ENCODE assay signal across 20 cellular contexts in the genomic region with DNA sequence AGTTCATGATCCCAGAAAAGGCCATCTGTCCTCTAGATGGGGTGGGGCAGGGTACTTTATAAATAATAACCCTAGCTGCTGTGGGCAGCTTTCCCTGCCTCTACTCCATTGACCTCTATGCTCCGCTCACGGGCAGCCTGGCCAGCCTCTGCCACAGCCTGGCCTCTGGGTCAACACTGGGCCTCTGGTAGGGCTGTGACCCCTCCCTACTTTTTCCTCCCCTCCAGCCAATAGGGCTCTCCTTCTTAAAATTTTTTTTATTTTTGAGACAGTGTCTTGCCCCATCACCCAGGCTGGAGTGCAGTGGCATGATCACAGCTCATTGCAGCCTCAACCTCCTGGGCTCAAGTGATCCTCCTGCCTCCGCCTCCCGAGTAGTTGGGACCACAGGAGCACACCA. TPM values are rescaled to one million over a fixed set of nuclear protein-coding genes. Genes with fewer than 3 reads are reported as not detected.
A peak's percentile ranks its signal among the peaks of the same experiment; 100 is the strongest.
DNase-seq lines count a peak whose midpoint lies in the region; ATAC-seq, FAIRE-seq and TF ChIP-seq lines count a peak whose summit lies in the region.
"Had no signal": no experiment of that assay in that cellular context is flagged by ENCODE, and none has a peak within 500 bp of the region (broad histone marks: within the 10 kb centered on the region; RNA-seq: fewer than 3 reads in every experiment).

No MANE protein-coding gene starts in this region.

- H3K9me3 ChIP-seq in spleen, result no peaks in the 10 kb centered on the region
- H3K9me3 ChIP-seq: A549, BLaER1 had no signal

- H3K27me3 ChIP-seq in spleen (replicated peaks in 1 of 7), result peaks cover 0 to 28% (median 22%) of the 10 kb centered on the region in 7 donors

- no peak overlapping the region for H3K4me3 ChIP-seq in coronary artery
- no peak overlapping the region for H3K4me3 ChIP-seq in spleen
- H3K4me3 ChIP-seq: A549, BLaER1 had no signal

- H3K4me1 Mint-ChIP-seq in activated CD8-positive, alpha-beta memory T cell treated with anti-CD3 and anti-CD28 coated beads, Interleukin-2, amount 10 ng/mL, durations not matched to agents 7 days and 5 days, result peaks cover 4% of the 10 kb centered on the region

- H3K36me3 Mint-ChIP-seq in activated CD8-positive, alpha-beta memory T cell treated with anti-CD3 and anti-CD28 coated beads, Interleukin-2, amount 10 ng/mL, durations not matched to agents 7 days and 5 days, result no peaks in the 10 kb centered on the region

- CTCF ChIA-PET in activated CD8-positive, alpha-beta memory T cell treated with anti-CD3 and anti-CD28 coated beads, Interleukin-2, amount 10 ng/mL, durations not matched to agents 7 days and 5 days (lab: Charles Lee), result no interaction called here

- no peaks in the 10 kb centered on the region for H3K9me3 Mint-ChIP-seq in activated CD8-positive, alpha-beta memory T cell treated with anti-CD3 and anti-CD28 coated beads, Interleukin-2, amount 10 ng/mL, durations not matched to agents 7 days and 5 days (ENCODE audit: low read depth)
- H3K9me3 Mint-ChIP-seq: CD4-positive, alpha-beta memory T cell had no signal

- TF ChIP-seq POLR2A in spleen (IDR thresholded peaks at IDR 0.05), result no peak

- intact Hi-C loops in spleen (cut with DNase I; ENCODE audit: low total_unique reads), result no loop called here

- H3K27ac Mint-ChIP-seq in activated CD8-positive, alpha-beta memory T cell treated with anti-CD3 and anti-CD28 coated beads, Interleukin-2, amount 10 ng/mL, durations not matched to agents 7 days and 5 days, result no peak overlapping the region
- H3K27ac Mint-ChIP-seq: CD14-positive monocyte; CD4-positive, alpha-beta memory T cell; H9 had no signal

- H3K4me3 Mint-ChIP-seq in activated CD8-positive, alpha-beta memory T cell treated with anti-CD3 and anti-CD28 coated beads, Interleukin-2, amount 10 ng/mL, durations not matched to agents 7 days and 5 days, result no peak overlapping the region
- H3K4me3 Mint-ChIP-seq: CD14-positive monocyte; CD4-positive, alpha-beta memory T cell; H9 had no signal

- WGBS in spleen, 5 donors, result 91 to 95% (median 93%) methylated on average over 4 of the region's 4 CpGs

- no peak for TF ChIP-seq CTCF in coronary artery (IDR thresholded peaks at IDR 0.05)
- TF ChIP-seq CTCF in spleen (IDR thresholded peaks at IDR 0.05 in 8 of 11, conservative IDR thresholded peaks at IDR 0.05 in 3 of 11), result no peak

- DNase-seq in activated CD8-positive, alpha-beta memory T cell treated with anti-CD3 and anti-CD28 coated beads, Interleukin-2, amount 10 ng/mL, durations not matched to agents 7 days and 5 days, result peak; percentile 18
- no peak for DNase-seq in activated CD8-positive, alpha-beta memory T cell treated with anti-CD3 and anti-CD28 coated beads, Interleukin-2, amount 50 U/mL, for 4 hours
- DNase-seq in coronary artery (ENCODE audit: low spot score) (peak; percentile 31), mesenteric fat pad (ENCODE audit: low spot score) (peak; percentile 53), spleen (peak; percentile 37), HTR-8/SVneo (ENCODE audit: insufficient read length, low spot score) (no peak)
- DNase-seq: CD4-positive, alpha-beta memory T cell; DMS153; DMS79; GDM1; GOT3; H9; IMR-90 had no signal

- H3K27ac ChIP-seq in coronary artery (no peak overlapping the region), spleen (no peak overlapping the region)
- H3K27ac ChIP-seq: 22Rv1, A549, BLaER1 had no signal

- FAIRE-seq in HTR-8/SVneo (lab: Jason Lieb, UNC), result no peak
- FAIRE-seq: A549, GM12892 had no signal

- peaks cover 34% of the 10 kb centered on the region for H3K27me3 Mint-ChIP-seq in activated CD8-positive, alpha-beta memory T cell treated with anti-CD3 and anti-CD28 coated beads, Interleukin-2, amount 10 ng/mL, durations not matched to agents 7 days and 5 days

- H3K36me3 ChIP-seq in spleen, result no peaks in the 10 kb centered on the region
- H3K36me3 ChIP-seq: BLaER1 had no signal

- peaks cover 5 to 21% (median 13%) of the 10 kb centered on the region in 6 donors for H3K4me1 ChIP-seq in spleen
- H3K4me1 ChIP-seq: BLaER1 had no signal

- no peak for ATAC-seq in activated CD8-positive, alpha-beta memory T cell treated with anti-CD3 and anti-CD28 coated beads, Interleukin-2, amount 10 ng/mL, durations not matched to agents 7 days and 5 days
- ATAC-seq in HG03342 (IDR thresholded peaks at IDR 0.05; ENCODE audit: unreplicated experiment) (no peak), HG02885 (IDR thresholded peaks at IDR 0.05; ENCODE audit: poor library complexity, unreplicated experiment) (no peak)
- ATAC-seq: A549 had no signal

RNA-seq across cellular contexts. Expression of gene GAREM2, which starts 4.1 kb away (rescaled TPM):
- 1 to 10 TPM; 2.5 to 4.5 TPM for total RNA-seq in activated CD8-positive, alpha-beta memory T cell treated with anti-CD3 and anti-CD28 coated beads, Interleukin-2, amount 10 ng/mL, durations not matched to agents 7 days and 5 days
- 6.8 TPM for total RNA-seq in mesenteric fat pad
- 1 to 10 TPM in 5 of 7 donors, under 1 TPM in 2; 0.69 to 2.9 (median 2.0) TPM for total RNA-seq in spleen
- polyA plus RNA-seq in spleen, result 1 to 10 TPM in 2 of 3 donors, under 1 TPM in 1; 0.62 to 6.3 (median 1.1) TPM

Comparison
In these comparisons a context has a peak if more than half of its experiments do, and no peak if none do; other contexts are left out.
1. DNase-seq: peak in activated CD8-positive, alpha-beta memory T cell treated with anti-CD3 and anti-CD28 coated beads, Interleukin-2, amount 10 ng/mL, durations not matched to agents 7 days and 5 days (single experiment), coronary artery (single experiment), mesenteric fat pad (single experiment) and spleen (single experiment); none in activated CD8-positive, alpha-beta memory T cell treated with anti-CD3 and anti-CD28 coated beads, Interleukin-2, amount 50 U/mL, for 4 hours (single experiment) and HTR-8/SVneo (single experiment).